Comparison of ENCODE assay signal across 19 cellular contexts in the genomic region with DNA sequence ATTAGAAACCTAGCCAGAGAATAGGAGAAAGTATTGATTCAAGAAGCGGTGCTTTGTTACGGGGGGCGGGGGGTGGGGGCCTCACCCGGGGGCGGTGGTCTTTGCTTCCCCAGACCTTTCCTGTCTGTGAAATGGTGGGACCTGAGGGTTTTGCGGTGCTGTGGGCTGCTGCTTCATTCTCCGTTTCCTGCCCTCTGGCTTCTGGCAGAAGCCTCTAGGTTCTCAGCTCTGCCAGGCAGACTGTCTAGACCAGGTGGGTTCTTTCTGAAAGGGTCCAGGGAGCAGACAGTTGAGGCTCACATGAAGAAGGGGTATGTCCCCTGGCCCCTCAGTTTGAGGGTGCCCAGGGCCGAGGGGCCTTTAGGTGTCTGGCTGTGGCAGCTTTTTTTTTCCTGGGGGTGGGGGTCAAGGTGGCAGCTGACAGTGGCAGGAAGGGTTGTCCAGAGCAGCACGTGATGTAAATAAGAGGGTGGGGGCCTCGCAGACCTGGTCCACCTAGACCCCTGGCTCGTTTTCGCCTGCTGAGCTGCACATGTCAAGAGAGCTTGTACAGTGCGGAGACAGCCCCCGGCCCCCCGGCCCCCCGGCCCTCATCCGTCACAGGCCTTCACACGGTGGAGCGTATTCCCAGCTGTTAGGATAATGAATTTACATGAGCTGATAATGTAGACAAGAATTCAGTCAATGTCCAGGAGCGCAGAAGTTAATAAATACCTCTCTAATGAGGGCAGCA. TPM values are rescaled to one million over a fixed set of nuclear protein-coding genes. Genes with fewer than 3 reads are reported as not detected.
DNase-seq lines count a peak whose midpoint lies in the region; ATAC-seq, FAIRE-seq and TF ChIP-seq lines count a peak whose summit lies in the region.
"Had no signal": no experiment of that assay in that cellular context is flagged by ENCODE, and none has a peak within 500 bp of the region (broad histone marks: within the 10 kb centered on the region; RNA-seq: fewer than 3 reads in every experiment).

No MANE protein-coding gene starts in this region.

- ATAC-seq in HepG2: no peak
- ATAC-seq in right lobe of liver: no peak
- ATAC-seq in activated naive CD8-positive, alpha-beta T cell treated with anti-CD3 and anti-CD28 coated beads, Interleukin-2, amount 10 ng/mL, durations not matched to agents 7 days and 5 days (ENCODE audit: low read depth): peak; percentile 58
- ATAC-seq: activated T-helper 17 cell treated with anti-CD3 and anti-CD28 coated beads, Interleukin-2, amount 50 U/mL, for 72 hours; HCT116; left colon; mucosa of descending colon had no signal

- no peaks in the 10 kb centered on the region for H3K27me3 Mint-ChIP-seq in activated naive CD8-positive, alpha-beta T cell treated with anti-CD3 and anti-CD28 coated beads, Interleukin-2, amount 10 ng/mL, durations not matched to agents 7 days and 5 days
- H3K27me3 Mint-ChIP-seq in immature natural killer cell (ENCODE audit: low read depth in 3 of 3): peaks cover 2 to 15% (median 10%) of the 10 kb centered on the region in 3 donors
- no peaks in the 10 kb centered on the region for H3K27me3 Mint-ChIP-seq in activated CD4-positive, alpha-beta memory T cell treated with anti-CD3 and anti-CD28 coated beads for 36 hours
- H3K27me3 Mint-ChIP-seq: activated T-helper 17 cell treated with anti-CD3 and anti-CD28 coated beads, Interleukin-2, amount 50 U/mL, for 72 hours had no signal

- peaks cover 7% of the 10 kb centered on the region for H3K9me3 Mint-ChIP-seq in activated naive CD8-positive, alpha-beta T cell treated with anti-CD3 and anti-CD28 coated beads, Interleukin-2, amount 10 ng/mL, durations not matched to agents 7 days and 5 days
- peaks cover 0 to 5% (median under 1%) of the 10 kb centered on the region in 6 donors for H3K9me3 Mint-ChIP-seq in immature natural killer cell
- H3K9me3 Mint-ChIP-seq in activated CD4-positive, alpha-beta memory T cell treated with anti-CD3 and anti-CD28 coated beads for 36 hours: peaks cover 11% of the 10 kb centered on the region
- H3K9me3 Mint-ChIP-seq: activated T-helper 17 cell treated with anti-CD3 and anti-CD28 coated beads, Interleukin-2, amount 50 U/mL, for 72 hours had no signal

- no TSS peak for BruUV-seq in HepG2 (replicated peaks; lab: Mats Ljungman, UMichigan)

- H3K9me3 ChIP-seq in HepG2 (ENCODE audit: low read length): peaks cover 12% of the 10 kb centered on the region
- no peaks in the 10 kb centered on the region for H3K9me3 ChIP-seq in right lobe of liver
- H3K9me3 ChIP-seq in skeletal muscle tissue (ENCODE audit: control insufficient read depth in 3 of 3, low read length in 3 of 3): peaks cover 0 to 4% (median 3%) of the 10 kb centered on the region in 3 donors
- no peaks in the 10 kb centered on the region for H3K9me3 ChIP-seq in thyroid gland

- intact Hi-C loops in HepG2 (cut with micrococcal nuclease; ENCODE audit: unreplicated experiment) (no loop called here), right lobe of liver (cut with DNase I) (no loop called here), thyroid gland (cut with DNase I) (no loop called here)
- intact Hi-C loops in activated CD4-positive, alpha-beta memory T cell treated with anti-CD3 and anti-CD28 coated beads for 36 hours (cut with micrococcal nuclease): no loop called here

- DNase-seq in HepG2 (ENCODE audit: low spot score): no peak
- DNase-seq in right lobe of liver: no peak
- DNase-seq in activated naive CD8-positive, alpha-beta T cell treated with anti-CD3 and anti-CD28 coated beads, Interleukin-2, amount 10 ng/mL, durations not matched to agents 7 days and 5 days: peak; percentile 54
- peak in 2 of 3 donors; percentile 41 to 48 for DNase-seq in immature natural killer cell
- DNase-seq in thyroid gland: no peak
- DNase-seq in activated CD4-positive, alpha-beta memory T cell treated with anti-CD3 and anti-CD28 coated beads for 36 hours: no peak
- no peak for DNase-seq in NCI-H1694 treated with DMSO at 0.1 percent for 48 hours (lab: John Stamatoyannopoulos, UW)
- DNase-seq: activated CD8-positive, alpha-beta memory T cell treated with anti-CD3 and anti-CD28 coated beads for 24 hours; KBM-7; left colon; mucosa of descending colon; SIG-M5; stimulated activated CD4-positive, alpha-beta T cell treated with anti-CD3 and anti-CD28 coated beads, Interleukin-4, amount 100 ng/mL, for 1 hour had no signal

- peaks cover 22% of the 10 kb centered on the region for H3K4me1 ChIP-seq in HepG2 (ENCODE audit: insufficient read depth, low read length)
- H3K4me1 ChIP-seq in right lobe of liver: peaks cover 0 to 22% (median 5%) of the 10 kb centered on the region in 4 donors
- peaks cover 33 to 86% (median 58%) of the 10 kb centered on the region in 3 donors for H3K4me1 ChIP-seq in skeletal muscle tissue (ENCODE audit: control insufficient read depth in 3 of 3, insufficient read depth in 3 of 3, low read length in 3 of 3)
- H3K4me1 ChIP-seq in thyroid gland: peaks cover 18 to 40% of the 10 kb centered on the region in 2 donors

- TF ChIP-seq RAD21 in HepG2 (CRISPR knock-in tag; IDR thresholded peaks at IDR 0.05): no peak

- CTCF ChIA-PET in HepG2 (lab: Yijun Ruan, JAX; ENCODE audit: low intra/inter-chr PET ratio, low total read pairs): no interaction called here
- CTCF ChIA-PET in activated CD4-positive, alpha-beta memory T cell treated with anti-CD3 and anti-CD28 coated beads for 36 hours (lab: Charles Lee): interaction anchor here (5.8 kb wide), 1 partner anchor 11 kb away, joined by 36 read pairs; no protein-coding TSS in a partner anchor

- no peak for TF ChIP-seq EP300 in HepG2 (IDR thresholded peaks at IDR 0.05; ENCODE audit: low read depth in 2 of 2, low read length in 2 of 2)
- no peak for TF ChIP-seq EP300 in HepG2 (CRISPR knock-in tag; IDR thresholded peaks at IDR 0.05; ENCODE audit: borderline replicate concordance)

- H3K4me3 ChIP-seq in HepG2 (replicated peaks in 1 of 3; ENCODE audit: insufficient read depth in 1 of 3, low read depth in 2 of 3, low read length in 3 of 3) (no peak overlapping the region), right lobe of liver (no peak overlapping the region), skeletal muscle tissue (ENCODE audit: low read length in 3 of 3) (peak overlapping the region; percentile 23 to 63 (median 63)), thyroid gland (replicated peaks in 1 of 3) (no peak overlapping the region)
- H3K4me3 ChIP-seq: mucosa of descending colon, skin epidermis had no signal

- H3K79me2 ChIP-seq in HepG2 (ENCODE audit: insufficient read depth, low read length): peaks cover 98% of the 10 kb centered on the region

- H3K36me3 Mint-ChIP-seq in activated naive CD8-positive, alpha-beta T cell treated with anti-CD3 and anti-CD28 coated beads, Interleukin-2, amount 10 ng/mL, durations not matched to agents 7 days and 5 days: peaks cover 21% of the 10 kb centered on the region
- peaks cover 3 to 8% (median 6%) of the 10 kb centered on the region in 3 donors for H3K36me3 Mint-ChIP-seq in immature natural killer cell
- peaks cover 8% of the 10 kb centered on the region for H3K36me3 Mint-ChIP-seq in activated CD4-positive, alpha-beta memory T cell treated with anti-CD3 and anti-CD28 coated beads for 36 hours

- H3K4me1 Mint-ChIP-seq in activated naive CD8-positive, alpha-beta T cell treated with anti-CD3 and anti-CD28 coated beads, Interleukin-2, amount 10 ng/mL, durations not matched to agents 7 days and 5 days: peaks cover 16% of the 10 kb centered on the region
- peaks cover 72 to 82% of the 10 kb centered on the region in 2 donors for H3K4me1 Mint-ChIP-seq in immature natural killer cell
- peaks cover 5% of the 10 kb centered on the region for H3K4me1 Mint-ChIP-seq in activated CD4-positive, alpha-beta memory T cell treated with anti-CD3 and anti-CD28 coated beads for 36 hours (ENCODE audit: low read depth)

- no peak for TF ChIP-seq POLR2A in HepG2 (IDR thresholded peaks at IDR 0.05; ENCODE audit: insufficient read depth in 1 of 2, low read depth in 2 of 2, low read length in 2 of 2)
- no peak for TF ChIP-seq POLR2A in right lobe of liver (IDR thresholded peaks at IDR 0.05)
- TF ChIP-seq POLR2A in thyroid gland (IDR thresholded peaks at IDR 0.05): no peak

- FAIRE-seq in HepG2 (lab: Jason Lieb, UNC): no peak
- FAIRE-seq: endometrium, GM19239 had no signal

- POLR2A ChIA-PET in HepG2 (lab: Yijun Ruan, JAX): no interaction called here
- POLR2A ChIA-PET in activated naive CD8-positive, alpha-beta T cell treated with anti-CD3 and anti-CD28 coated beads, Interleukin-2, amount 10 ng/mL, durations not matched to agents 7 days and 5 days (lab: Charles Lee): interaction anchor here (0.6 to 2.4 kb wide), 4 partner anchors 11 to 74 kb away, joined by 3 to 14 read pairs (median 4); no protein-coding TSS in a partner anchor
- POLR2A ChIA-PET in activated CD4-positive, alpha-beta memory T cell treated with anti-CD3 and anti-CD28 coated beads for 36 hours (lab: Charles Lee): no interaction called here

- peak overlapping the region; percentile 2 for H3K4me3 Mint-ChIP-seq in activated naive CD8-positive, alpha-beta T cell treated with anti-CD3 and anti-CD28 coated beads, Interleukin-2, amount 10 ng/mL, durations not matched to agents 7 days and 5 days
- H3K4me3 Mint-ChIP-seq in immature natural killer cell: peak overlapping the region; percentile 33 to 77 (median 45)
- H3K4me3 Mint-ChIP-seq in activated CD4-positive, alpha-beta memory T cell treated with anti-CD3 and anti-CD28 coated beads for 36 hours: no peak overlapping the region
- H3K4me3 Mint-ChIP-seq: activated T-helper 17 cell treated with anti-CD3 and anti-CD28 coated beads, Interleukin-2, amount 50 U/mL, for 72 hours had no signal

- peaks cover 17 to 29% of the 10 kb centered on the region in 2 experiments; a peak in 4 of 5 replicates for H3K36me3 ChIP-seq in HepG2 (replicated peaks in 1 of 2; ENCODE audit: control insufficient read depth in 1 of 2, insufficient read depth in 2 of 2, low read length in 2 of 2)
- no peaks in the 10 kb centered on the region for H3K36me3 ChIP-seq in right lobe of liver
- H3K36me3 ChIP-seq in skeletal muscle tissue (ENCODE audit: control insufficient read depth in 3 of 3, insufficient read depth in 3 of 3, low read length in 3 of 3): no peaks in the 10 kb centered on the region
- no peaks in the 10 kb centered on the region for H3K36me3 ChIP-seq in thyroid gland

- in situ Hi-C loops in HepG2 (cut with HindIII; ENCODE audit: extremely low pct_ligation_motif_present, low pct_unique_long_range_greater_than_20kb): no loop called here

- H3K27ac Mint-ChIP-seq in activated naive CD8-positive, alpha-beta T cell treated with anti-CD3 and anti-CD28 coated beads, Interleukin-2, amount 10 ng/mL, durations not matched to agents 7 days and 5 days: no peak overlapping the region
- H3K27ac Mint-ChIP-seq in immature natural killer cell: peak overlapping the region; percentile 14 to 90 (median 75)
- no peak overlapping the region for H3K27ac Mint-ChIP-seq in activated CD4-positive, alpha-beta memory T cell treated with anti-CD3 and anti-CD28 coated beads for 36 hours
- H3K27ac Mint-ChIP-seq: activated T-helper 17 cell treated with anti-CD3 and anti-CD28 coated beads, Interleukin-2, amount 50 U/mL, for 72 hours had no signal

- no peak overlapping the region for H3K9ac ChIP-seq in HepG2 (ENCODE audit: insufficient read depth, low read depth, low read length)
- H3K9ac ChIP-seq in skeletal muscle tissue (ENCODE audit: low read depth in 1 of 3, low read length in 3 of 3): peak overlapping the region; percentile 74 to 90 (median 89)

- no peak overlapping the region for H3K4me2 ChIP-seq in HepG2 (ENCODE audit: low read depth, low read length)

- peaks cover 97% of the 10 kb centered on the region for H4K20me1 ChIP-seq in HepG2 (ENCODE audit: insufficient read depth, low read length)

- no peak overlapping the region for H3K27ac ChIP-seq in HepG2 (ENCODE audit: extremely low read length, insufficient read depth, low read length)
- no peak overlapping the region for H3K27ac ChIP-seq in right lobe of liver
- H3K27ac ChIP-seq in skeletal muscle tissue (ENCODE audit: low read depth, low read length): peak overlapping the region; percentile 94
- no peak overlapping the region for H3K27ac ChIP-seq in thyroid gland

- WGBS in HepG2 (ENCODE audit: low lambda C conversion rate): 97% methylated on average over 18 of the region's 20 CpGs
- 70% methylated on average over 15 of the region's 20 CpGs for WGBS in right lobe of liver (ENCODE audit: insufficient coverage, low coverage, low lambda C conversion rate, missing lambda C conversion rate)
- 67 to 77% methylated on average over 19 to 20 of the region's 20 CpGs for WGBS in thyroid gland, 2 donors

- H3K27me3 ChIP-seq in HepG2 (ENCODE audit: control insufficient read depth in 1 of 2, insufficient read depth in 2 of 2, low read length in 2 of 2) (no peaks in the 10 kb centered on the region), right lobe of liver (no peaks in the 10 kb centered on the region), skeletal muscle tissue (ENCODE audit: control insufficient read depth in 3 of 3, insufficient read depth in 3 of 3, low read length in 3 of 3) (no peaks in the 10 kb centered on the region), thyroid gland (no peaks in the 10 kb centered on the region)

- TF ChIP-seq CTCF in HepG2 (CRISPR knock-in tag; IDR thresholded peaks at IDR 0.05) (no peak), right lobe of liver (IDR thresholded peaks at IDR 0.05) (no peak), thyroid gland (IDR thresholded peaks at IDR 0.05) (no peak)

- H2AFZ ChIP-seq in HepG2 (ENCODE audit: low read length): no peak overlapping the region

RNA-seq across cellular contexts. Expression of gene GSE1, which starts 14.1 kb away (rescaled TPM):
- 16.1 and 19.5 TPM in 2 replicates for total RNA-seq in HepG2 (2016; rRNA removed; fragmentation: Illumina TruSeq; extraction: Trizol)
- 13.0 and 16.7 TPM in 2 replicates for total RNA-seq in HepG2 (2016; cell fraction: cytosol; rRNA removed; fragmentation: Illumina TruSeq; extraction: Trizol; ENCODE audit: low read depth)
- 15.4 and 17.4 TPM in 2 replicates for total RNA-seq in HepG2 (2016; cell fraction: insoluble cytoplasmic fraction; rRNA removed; fragmentation: Illumina TruSeq; extraction: Trizol)
- 18.2 and 21.4 TPM in 2 replicates for total RNA-seq in HepG2 (2016; cell fraction: membrane; rRNA removed; fragmentation: Illumina TruSeq; extraction: Trizol)
- 31.6 and 33.0 TPM in 2 replicates for total RNA-seq in HepG2 (2016; cell fraction: nucleus; rRNA removed; fragmentation: Illumina TruSeq; extraction: Trizol)
- polyA plus RNA-seq in HepG2 (2011; rRNA removed): 31.2 and 37.7 TPM in 2 replicates
- 20.9 and 26.7 TPM in 2 replicates for polyA plus RNA-seq in HepG2 (2011; cell fraction: cytosol; rRNA removed)
- 132 and 135 TPM in 2 replicates for polyA plus RNA-seq in HepG2 (2011; cell fraction: nucleus; rRNA removed)
- polyA plus RNA-seq in HepG2 (2012): 43.5 and 43.7 TPM in 2 replicates
- polyA plus RNA-seq in HepG2 (2016; cell fraction: cytosol; fragmentation: Illumina TruSeq; extraction: Trizol; ENCODE audit: low read depth): 1.4 and 1.7 TPM in 2 replicates
- polyA plus RNA-seq in HepG2 (2016; cell fraction: insoluble cytoplasmic fraction; fragmentation: Illumina TruSeq; extraction: Trizol; ENCODE audit: low read depth): 22.8 and 30.2 TPM in 2 replicates
- polyA plus RNA-seq in HepG2 (2016; cell fraction: membrane; fragmentation: Illumina TruSeq; extraction: Trizol; ENCODE audit: low read depth): 4.4 and 5.4 TPM in 2 replicates
- polyA plus RNA-seq in HepG2 (2016; cell fraction: nucleus; fragmentation: Illumina TruSeq; extraction: Trizol; ENCODE audit: insufficient read depth, low read depth): 70.9 and 78.3 TPM in 2 replicates
- polyA minus RNA-seq in HepG2 (2011; rRNA and poly(A)+ RNA removed; ENCODE audit: low replicate concordance): 24.8 and 50.4 TPM in 2 replicates
- polyA minus RNA-seq in HepG2 (2011; cell fraction: cytosol; rRNA and poly(A)+ RNA removed): 36.3 and 45.8 TPM in 2 replicates
- 83.8 and 96.8 TPM in 2 replicates for polyA minus RNA-seq in HepG2 (2011; cell fraction: nucleus; rRNA and poly(A)+ RNA removed)
- total RNA-seq in right lobe of liver: 10 to 100 TPM; 30.0 to 48.0 (median 38.8) TPM
- 10 to 100 TPM; 60.9 to 62.5 TPM for total RNA-seq in activated naive CD8-positive, alpha-beta T cell treated with anti-CD3 and anti-CD28 coated beads, Interleukin-2, amount 10 ng/mL, durations not matched to agents 7 days and 5 days
- polyA plus RNA-seq in immature natural killer cell: 1 to 10 TPM in 2 of 3 donors, under 1 TPM in 1; 0.15 to 9.4 (median 2.9) TPM
- 27.7 TPM for total RNA-seq in skeletal muscle tissue
- total RNA-seq in thyroid gland: 100 to 1,000 TPM in 1 of 4 donors, 10 to 100 TPM in 3; 54.2 to 155 (median 71.9) TPM
- 10 to 100 TPM; 15.3 to 16.0 TPM for total RNA-seq in activated CD4-positive, alpha-beta memory T cell treated with anti-CD3 and anti-CD28 coated beads for 36 hours

Comparison
In these comparisons a context has a peak if more than half of its experiments do, and no peak if none do; other contexts are left out.
1. DNase-seq: peak in activated naive CD8-positive, alpha-beta T cell treated with anti-CD3 and anti-CD28 coated beads, Interleukin-2, amount 10 ng/mL, durations not matched to agents 7 days and 5 days (single experiment) and immature natural killer cell (2 of 3); none in HepG2 (single experiment), right lobe of liver (0 of 3), thyroid gland (0 of 2), activated CD4-positive, alpha-beta memory T cell treated with anti-CD3 and anti-CD28 coated beads for 36 hours (single experiment) and NCI-H1694 treated with DMSO at 0.1 percent for 48 hours (single experiment).
2. H3K4me3 ChIP-seq: peak in skeletal muscle tissue (3 of 3); none in HepG2 (0 of 3), right lobe of liver (0 of 3) and thyroid gland (0 of 3).
3. H3K27ac Mint-ChIP-seq: peak in immature natural killer cell (6 of 6); none in activated naive CD8-positive, alpha-beta T cell treated with anti-CD3 and anti-CD28 coated beads, Interleukin-2, amount 10 ng/mL, durations not matched to agents 7 days and 5 days (single experiment) and activated CD4-positive, alpha-beta memory T cell treated with anti-CD3 and anti-CD28 coated beads for 36 hours (single experiment).